9 cellular contexts compared by ENCODE assay signal in genomic region chr2:86297382-86298147, GRCh38. TPM values are rescaled to one million over a fixed set of nuclear protein-coding genes. Genes with fewer than 3 reads are reported as not detected.
A peak's percentile ranks its signal among the peaks of the same experiment; 100 is the strongest.
DNase-seq lines count a peak whose midpoint lies in the region; ATAC-seq and TF ChIP-seq lines count a peak whose summit lies in the region.
"Had no signal": no experiment of that assay in that cellular context is flagged by ENCODE, and none has a peak within 500 bp of the region (broad histone marks: within the 10 kb centered on the region; RNA-seq: fewer than 3 reads in every experiment).

No MANE protein-coding gene starts in this region.

- ATAC-seq in GM21526 (IDR thresholded peaks at IDR 0.05; ENCODE audit: low FRiP score, unreplicated experiment) (no peak), HG02610 (IDR thresholded peaks at IDR 0.05; ENCODE audit: unreplicated experiment) (no peak), HG03095 (IDR thresholded peaks at IDR 0.05; ENCODE audit: unreplicated experiment) (no peak)

- no peak overlapping the region for H2AFZ ChIP-seq in smooth muscle cell (ENCODE audit: low read depth)

- H4K20me1 ChIP-seq in smooth muscle cell (ENCODE audit: low read depth): no peaks in the 10 kb centered on the region

- no peaks in the 10 kb centered on the region for H3K4me1 ChIP-seq in smooth muscle cell (ENCODE audit: low read depth)

- no peak overlapping the region for H3K4me3 ChIP-seq in GM12864 (ENCODE audit: low read depth, low read length)
- H3K4me3 ChIP-seq in choroid plexus epithelial cell (ENCODE audit: low read depth, low read length): no peak overlapping the region
- no peak overlapping the region for H3K4me3 ChIP-seq in smooth muscle cell

- H3K9ac ChIP-seq in smooth muscle cell (ENCODE audit: low read depth): no peak overlapping the region

- no peak overlapping the region for H3K27ac ChIP-seq in smooth muscle cell (ENCODE audit: low read depth)

- no peak overlapping the region for H3K4me2 ChIP-seq in smooth muscle cell

- no peaks in the 10 kb centered on the region for H3K27me3 ChIP-seq in smooth muscle cell (ENCODE audit: low read depth)

- WGBS in smooth muscle cell (ENCODE audit: low lambda C conversion rate): 86% methylated on average over 5 of the region's 5 CpGs

- TF ChIP-seq CTCF in GM12864 (IDR thresholded peaks at IDR 0.05; ENCODE audit: low read depth, low read length, missing control alignments): peak; percentile 59
- TF ChIP-seq CTCF in choroid plexus epithelial cell (conservative IDR thresholded peaks at IDR 0.05; ENCODE audit: low read depth, low read length): peak; percentile 36
- no peak for TF ChIP-seq CTCF in smooth muscle cell (IDR thresholded peaks at IDR 0.05; ENCODE audit: borderline replicate concordance, insufficient read depth, poor library complexity, severe bottlenecking)

- no peaks in the 10 kb centered on the region for H3K9me3 ChIP-seq in smooth muscle cell (replicated peaks; ENCODE audit: low read depth)

- DNase-seq in GM12864 (ENCODE audit: low read depth): no peak
- DNase-seq in M059J (ENCODE audit: low read depth): peak; percentile 11
- DNase-seq in choroid plexus epithelial cell (ENCODE audit: low read depth): no peak
- DNase-seq in mesenteric fat pad (ENCODE audit: low spot score): peak; percentile 64
- DNase-seq in smooth muscle cell (lab: John Stamatoyannopoulos, UW; ENCODE audit: unreplicated experiment): no peak
- DNase-seq: nephron progenitor cell had no signal

- H3F3A ChIP-seq in smooth muscle cell (ENCODE audit: low read depth): peaks cover 7% of the 10 kb centered on the region

- H3K79me2 ChIP-seq in smooth muscle cell (ENCODE audit: low read depth): no peaks in the 10 kb centered on the region

- H3K36me3 ChIP-seq in smooth muscle cell (ENCODE audit: low read depth): no peaks in the 10 kb centered on the region

RNA-seq across cellular contexts. Expression of gene REEP1, which starts 39.9 kb away (rescaled TPM):
- total RNA-seq in M059J (2014; rRNA removed; shearing (Covaris generic)): 2.5 and 3.4 TPM in 2 replicates
- total RNA-seq in mesenteric fat pad: 0.96 TPM
- total RNA-seq in smooth muscle cell: 0.13 TPM in 1 of 2 replicates, not detected in the other
- polyA plus RNA-seq in smooth muscle cell: not detected in 2 replicates

Comparison
In these comparisons a context has a peak if more than half of its experiments do, and no peak if none do; other contexts are left out.
1. DNase-seq: peak in M059J (single experiment) and mesenteric fat pad (single experiment); none in GM12864 (single experiment), choroid plexus epithelial cell (single experiment) and smooth muscle cell (single experiment).